23 cellular contexts compared by ENCODE assay signal in genomic region chr6:91715171-91715805, GRCh38.
DNase-seq lines count a peak whose midpoint lies in the region; FAIRE-seq and TF ChIP-seq lines count a peak whose summit lies in the region.
"Had no signal": no experiment of that assay in that cellular context is flagged by ENCODE, and none has a peak within 500 bp of the region (broad histone marks: within the 10 kb centered on the region; RNA-seq: fewer than 3 reads in every experiment).

No MANE protein-coding gene starts in this region.

- TF ChIP-seq CTCF in MCF 10A (IDR thresholded peaks at IDR 0.05; ENCODE audit: unreplicated experiment) (no peak), mammary epithelial cell (conservative IDR thresholded peaks at IDR 0.05 in 1 of 2, IDR thresholded peaks at IDR 0.05 in 1 of 2; ENCODE audit: extremely low read depth in 1 of 2, insufficient read depth in 1 of 2, low read depth in 1 of 2, low read length in 2 of 2) (no peak), chondrocyte (IDR thresholded peaks at IDR 0.05) (no peak), epithelial cell of esophagus (IDR thresholded peaks at IDR 0.05; ENCODE audit: insufficient read depth, low read depth, low read length, missing control alignments) (no peak)

- no peaks in the 10 kb centered on the region for H3K36me3 Mint-ChIP-seq in MCF 10A (ENCODE audit: insufficient read depth, unreplicated experiment)
- no peaks in the 10 kb centered on the region for H3K36me3 Mint-ChIP-seq in chondrocyte (ENCODE audit: low read depth)
- H3K36me3 Mint-ChIP-seq: CD8-positive, alpha-beta T cell had no signal

- peaks cover 5% of the 10 kb centered on the region for H3K4me1 ChIP-seq in mammary epithelial cell (ENCODE audit: insufficient read depth, low read length)
- H3K4me1 ChIP-seq: A549, Caco-2 had no signal

- intact Hi-C loops in MCF 10A (cut with micrococcal nuclease), result no loop called here
- intact Hi-C loops in mammary epithelial cell (cut with micrococcal nuclease), result no loop called here

- dilution Hi-C loops in mammary epithelial cell (cut with HindIII; ENCODE audit: low sequenced_read_pairs), result no loop called here

- H3K4me1 Mint-ChIP-seq in MCF 10A (ENCODE audit: insufficient read depth, unreplicated experiment), result peaks cover 19% of the 10 kb centered on the region
- H3K4me1 Mint-ChIP-seq in chondrocyte (ENCODE audit: low read depth), result no peaks in the 10 kb centered on the region
- H3K4me1 Mint-ChIP-seq: B cell had no signal

- no peaks in the 10 kb centered on the region for H3K27me3 Mint-ChIP-seq in MCF 10A (ENCODE audit: insufficient read depth, unreplicated experiment)
- no peaks in the 10 kb centered on the region for H3K27me3 Mint-ChIP-seq in chondrocyte (ENCODE audit: low read depth)
- H3K27me3 Mint-ChIP-seq: B cell; CD4-positive, alpha-beta T cell had no signal

- no peaks in the 10 kb centered on the region for H4K20me1 ChIP-seq in mammary epithelial cell (ENCODE audit: insufficient read depth, low read length)
- H4K20me1 ChIP-seq: BLaER1 treated with 17β-estradiol and CSF1 and Interleukin-3, amounts not matched to agents 10 nM and 100 nM had no signal

- no peaks in the 10 kb centered on the region for H3K27me3 ChIP-seq in mammary epithelial cell (ENCODE audit: insufficient read depth, low read length)
- H3K27me3 ChIP-seq: BLaER1 treated with 17β-estradiol and CSF1 and Interleukin-3, amounts not matched to agents 10 nM and 100 nM had no signal

- no peak overlapping the region for H2AFZ ChIP-seq in mammary epithelial cell (ENCODE audit: low read depth, low read length)

- H3K27ac Mint-ChIP-seq in MCF 10A (ENCODE audit: low read depth, unreplicated experiment) (no peak overlapping the region), chondrocyte (ENCODE audit: unreplicated experiment) (no peak overlapping the region)
- H3K27ac Mint-ChIP-seq: B cell; CD4-positive, alpha-beta T cell; CD8-positive, alpha-beta T cell had no signal

- BruUV-seq in MCF 10A (replicated peaks; lab: Mats Ljungman, UMichigan) (no TSS peak), mammary epithelial cell (replicated peaks; lab: Mats Ljungman, UMichigan) (no TSS peak)

- no peaks in the 10 kb centered on the region for H3K79me2 ChIP-seq in mammary epithelial cell (ENCODE audit: insufficient read depth, low read length)

- H3K9ac ChIP-seq in mammary epithelial cell (ENCODE audit: insufficient read depth, low read length), result no peak overlapping the region
- H3K9ac ChIP-seq: BLaER1 treated with 17β-estradiol and CSF1 and Interleukin-3, amounts not matched to agents 10 nM and 100 nM had no signal

- H3K9me3 Mint-ChIP-seq in MCF 10A (ENCODE audit: unreplicated experiment) (no peaks in the 10 kb centered on the region), chondrocyte (ENCODE audit: low read depth) (no peaks in the 10 kb centered on the region)

- DNase-seq in MCF 10A (ENCODE audit: unreplicated experiment) (peak; percentile 22), mammary epithelial cell (no peak), GM12892 (ENCODE audit: insufficient read length) (no peak), chondrocyte (ENCODE audit: low spot score) (peak; percentile 54), epithelial cell of esophagus (ENCODE audit: low read depth) (peak; percentile 65), T-helper 1 cell (no peak)
- DNase-seq in activated CD4-positive, CD25-positive, alpha-beta regulatory T cell treated with anti-CD3 and anti-CD28 coated beads, Interleukin-2, amount 50 U/mL, for 72 hours, result no peak
- DNase-seq: AML-193; Caco-2; Calu3; CD4-positive, alpha-beta T cell; CD8-positive, alpha-beta T cell; DMS79 treated with DMSO at 0.1 percent for 48 hours; GF-D8 had no signal

- no peaks in the 10 kb centered on the region for H3K9me3 ChIP-seq in mammary epithelial cell (replicated peaks; ENCODE audit: insufficient read depth, low read length)
- H3K9me3 ChIP-seq: A549, Caco-2 had no signal

- no peak for TF ChIP-seq POLR2A in GM12892 (IDR thresholded peaks at IDR 0.05; ENCODE audit: low read depth, low read length)

- peak; percentile 36 for FAIRE-seq in GM12892 (lab: Jason Lieb, UNC)
- FAIRE-seq: A549, D721Med, G401.6, GM12891, GM18507 had no signal

- H3K4me3 ChIP-seq in mammary epithelial cell (replicated peaks in 1 of 3; ENCODE audit: insufficient read depth in 1 of 3, low read depth in 2 of 3, low read length in 3 of 3), result no peak overlapping the region
- no peak overlapping the region for H3K4me3 ChIP-seq in epithelial cell of esophagus (ENCODE audit: low read length)
- H3K4me3 ChIP-seq: A549; BLaER1 treated with 17β-estradiol and CSF1 and Interleukin-3, amounts not matched to agents 10 nM and 100 nM had no signal

- CTCF ChIA-PET in MCF 10A (lab: Yijun Ruan, JAX), result interaction anchor here (0.9 kb wide), 1 partner anchor 114 kb away, joined by 3 read pairs; no protein-coding TSS in a partner anchor
- CTCF ChIA-PET in mammary epithelial cell (lab: Charles Lee; ENCODE audit: low non-redundant PET), result no interaction called here

- 87% methylated on average over 9 of the region's 11 CpGs for WGBS in mammary epithelial cell (ENCODE audit: low coverage, missing lambda C conversion rate)

- H3K27ac ChIP-seq in mammary epithelial cell (ENCODE audit: insufficient read depth, low read depth, low read length), result no peak overlapping the region
- H3K27ac ChIP-seq: 22Rv1; A549; BLaER1 treated with 17β-estradiol and CSF1 and Interleukin-3, amounts not matched to agents 10 nM and 100 nM; C4-2B had no signal

- H3K4me3 Mint-ChIP-seq in MCF 10A (ENCODE audit: unreplicated experiment) (no peak overlapping the region), chondrocyte (ENCODE audit: unreplicated experiment) (no peak overlapping the region)
- H3K4me3 Mint-ChIP-seq: B cell; CD4-positive, alpha-beta T cell; CD8-positive, alpha-beta T cell had no signal

- no peak overlapping the region for H3K4me2 ChIP-seq in mammary epithelial cell (ENCODE audit: insufficient read depth, low read depth, low read length)
- H3K4me2 ChIP-seq: A549; BLaER1 treated with 17β-estradiol and CSF1 and Interleukin-3, amounts not matched to agents 10 nM and 100 nM had no signal

- H3K36me3 ChIP-seq in mammary epithelial cell (ENCODE audit: insufficient read depth, low read length), result no peaks in the 10 kb centered on the region
- H3K36me3 ChIP-seq: BLaER1 treated with 17β-estradiol and CSF1 and Interleukin-3, amounts not matched to agents 10 nM and 100 nM had no signal

- in situ Hi-C loops in mammary epithelial cell (cut with MboI; ENCODE audit: low sequenced_read_pairs in 2 of 2), result no loop called here

- POLR2A ChIA-PET in MCF 10A (lab: Yijun Ruan, JAX), result no interaction called here

Comparison
In these comparisons a context has a peak if more than half of its experiments do, and no peak if none do; other contexts are left out.
1. DNase-seq: peak in MCF 10A (single experiment), chondrocyte (single experiment) and epithelial cell of esophagus (single experiment); none in mammary epithelial cell (single experiment), GM12892 (single experiment), T-helper 1 cell (0 of 5) and activated CD4-positive, CD25-positive, alpha-beta regulatory T cell treated with anti-CD3 and anti-CD28 coated beads, Interleukin-2, amount 50 U/mL, for 72 hours (single experiment).